9 cellular contexts compared by ENCODE assay signal in genomic region chr16:82061861-82062525, GRCh38. TPM values are rescaled to one million over a fixed set of nuclear protein-coding genes. Genes with fewer than 3 reads are reported as not detected.
DNase-seq lines count a peak whose midpoint lies in the region; ATAC-seq and TF ChIP-seq lines count a peak whose summit lies in the region.
"Had no signal": no experiment of that assay in that cellular context is flagged by ENCODE, and none has a peak within 500 bp of the region (broad histone marks: within the 10 kb centered on the region; RNA-seq: fewer than 3 reads in every experiment).

No MANE protein-coding gene starts in this region.

- H3K4me1 ChIP-seq in A673 (ENCODE audit: insufficient read depth, low read length, poor library complexity, severe bottlenecking) (no peaks in the 10 kb centered on the region), stomach (peaks cover 0 to 6% (median 0%) of the 10 kb centered on the region in 4 donors)
- H3K4me1 ChIP-seq: HAP-1 had no signal

- H3K4me3 ChIP-seq in A673 (ENCODE audit: low read depth, low read length, poor library complexity, severe bottlenecking) (no peak overlapping the region), stomach (no peak overlapping the region)
- H3K4me3 ChIP-seq: HAP-1 had no signal

- TF ChIP-seq CTCF in A673 (conservative IDR thresholded peaks at IDR 0.05; ENCODE audit: low read depth, low read length): peak; percentile 76
- TF ChIP-seq CTCF in GM12873 (IDR thresholded peaks at IDR 0.05; ENCODE audit: insufficient read depth, low read depth, low read length, missing control alignments): peak; percentile 56
- peak in 3 of 7 experiments; percentile 36 to 68 (median 49) for TF ChIP-seq CTCF in stomach (IDR thresholded peaks at IDR 0.05)

- ATAC-seq in HG03280 (IDR thresholded peaks at IDR 0.05; ENCODE audit: unreplicated experiment) (no peak), left colon (no peak), HG03139 (IDR thresholded peaks at IDR 0.05; ENCODE audit: unreplicated experiment) (no peak)

- no peaks in the 10 kb centered on the region for H3K36me3 ChIP-seq in A673 (ENCODE audit: insufficient read depth, low read length, poor library complexity, severe bottlenecking)
- H3K36me3 ChIP-seq in stomach: no peaks in the 10 kb centered on the region
- H3K36me3 ChIP-seq: HAP-1 had no signal

- H3K27me3 ChIP-seq in A673 (replicated peaks; ENCODE audit: insufficient read depth, low read depth, low read length, poor library complexity): no peaks in the 10 kb centered on the region
- H3K27me3 ChIP-seq in stomach: no peaks in the 10 kb centered on the region

- H3K9me3 ChIP-seq in A673 (ENCODE audit: low read depth, low read length, poor library complexity, severe bottlenecking): no peaks in the 10 kb centered on the region
- H3K9me3 ChIP-seq in stomach: no peaks in the 10 kb centered on the region
- H3K9me3 ChIP-seq: HAP-1 had no signal

- CTCF ChIA-PET in A673 (lab: Charles Lee): interaction anchor here (0.6 to 1.4 kb wide), 3 partner anchors 65 to 394 kb away, joined by 3 to 4 read pairs (median 3); no protein-coding TSS in a partner anchor

- TF ChIP-seq EP300 in stomach (IDR thresholded peaks at IDR 0.05): no peak

- H3K27ac ChIP-seq in A673 (ENCODE audit: low read depth, low read length, poor library complexity, severe bottlenecking) (no peak overlapping the region), stomach (peak overlapping the region in 1 of 5 donors; percentile 57)

- intact Hi-C loops in A673 (cut with micrococcal nuclease; ENCODE audit: unreplicated experiment): loop anchor here (2.0 kb wide), 1 partner anchor 121 kb away; no protein-coding TSS in a partner anchor
- intact Hi-C loops in stomach (cut with DNase I; ENCODE audit: low total_unique reads): no loop called here
- intact Hi-C loops in left colon (cut with DNase I, micrococcal nuclease): no loop called here

- DNase-seq in A673 (ENCODE audit: low spot score): peak; percentile 59
- DNase-seq in RPMI7951 (ENCODE audit: low read depth): peak; percentile 62
- DNase-seq in globus pallidus (ENCODE audit: low spot score): peak; percentile 1
- no peak for DNase-seq in stomach
- DNase-seq in left colon: no peak

- POLR2A ChIA-PET in A673 (lab: Charles Lee; ENCODE audit: low non-redundant PET): no interaction called here

- no peak for TF ChIP-seq POLR2A in stomach (IDR thresholded peaks at IDR 0.05)

- no TSS peak for BruUV-seq in A673 (replicated peaks; lab: Mats Ljungman, UMichigan)

- WGBS in stomach, 5 donors: 12 to 43% (median 35%) methylated on average over 5 of the region's 5 CpGs

RNA-seq across cellular contexts. Expression of gene HSD17B2, which starts 26.9 kb away (rescaled TPM):
- total RNA-seq in A673 (2021): 3.2 and 4.9 TPM in 2 replicates
- total RNA-seq in RPMI7951 (2014; rRNA removed; shearing (Covaris generic)): 1.4 and 2.6 TPM in 2 replicates
- total RNA-seq in stomach: 10 to 100 TPM in 3 of 5 donors, 1 to 10 TPM in 1, not detected in 1; 8.2 to 23.2 (median 17.4) TPM
- 10 to 100 TPM in 2 of 3 donors, 1 to 10 TPM in 1; 6.6 to 25.7 (median 11.3) TPM for polyA plus RNA-seq in stomach
- total RNA-seq in left colon: 100 to 1,000 TPM in 1 of 2 donors, 10 to 100 TPM in 1; 63.6 to 181 TPM

RNA-seq across cellular contexts. Expression of gene SDR42E1, which starts 50.7 kb away (rescaled TPM):
- not detected in 2 replicates for total RNA-seq in A673 (2021)
- 1.6 and 1.8 TPM in 2 replicates for total RNA-seq in RPMI7951 (2014; rRNA removed; shearing (Covaris generic))
- total RNA-seq in stomach: 1 to 10 TPM in 3 of 5 donors, under 1 TPM in 1, not detected in 1; 0.58 to 7.9 (median 5.6) TPM
- 1 to 10 TPM; 1.8 to 2.3 (median 1.8) TPM for polyA plus RNA-seq in stomach
- total RNA-seq in left colon: 10 to 100 TPM in 1 of 2 donors, 1 to 10 TPM in 1; 7.9 to 14.4 TPM

Comparison
In these comparisons a context has a peak if more than half of its experiments do, and no peak if none do; other contexts are left out.
1. DNase-seq: peak in A673 (single experiment), RPMI7951 (single experiment) and globus pallidus (single experiment); none in stomach (single experiment) and left colon (0 of 2).